ENCODE assay signal across 1 cellular context in the genomic region with DNA sequence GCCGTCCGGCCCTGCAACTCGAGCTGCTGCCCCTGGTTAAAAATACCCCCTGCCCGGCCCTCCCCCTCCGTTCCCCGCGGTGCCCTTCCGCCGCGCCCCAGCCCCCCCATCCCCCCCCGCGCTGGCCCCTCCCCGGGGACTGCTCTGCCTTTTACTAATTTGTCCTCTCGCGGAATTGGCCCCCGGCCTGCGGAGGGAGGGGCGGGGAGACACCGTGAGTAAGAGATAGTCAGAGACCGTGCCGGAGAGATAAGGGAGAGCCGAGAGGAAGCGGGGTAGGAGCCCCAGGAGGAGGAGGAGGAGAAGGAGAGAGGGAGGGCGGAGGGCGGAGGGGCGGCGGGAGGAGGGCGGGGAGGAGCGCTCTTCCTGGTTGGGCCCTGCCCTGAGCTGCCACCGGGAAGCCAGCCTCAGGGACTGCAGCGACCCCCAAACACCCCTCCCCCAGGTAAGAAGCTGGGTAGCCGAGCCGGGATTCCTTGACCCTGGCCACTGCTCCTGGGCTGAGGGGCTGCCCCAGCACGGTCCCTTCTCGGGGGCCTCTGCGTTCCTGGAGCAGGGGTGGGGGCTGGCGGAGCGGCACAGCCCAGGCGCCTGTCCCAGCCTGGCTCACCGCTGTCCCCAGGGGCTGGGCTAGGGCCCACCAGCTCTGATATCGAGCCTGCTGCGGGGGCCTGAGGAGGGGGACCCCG.
TF ChIP-seq lines count a peak whose summit lies in the region.

A gene (plus strand): TSS at position 360 of the 689 bp plus-strand sequence. CDS start 774 bp downstream, outside the sequence.

TF ChIP-seq in H1, 55 proteins besides CTCF, POLR2A, EP300 and RAD21:
- TF ChIP-seq TBP (IDR thresholded peaks at IDR 0.05; ENCODE audit: low read depth, low read length) (no peak), RBBP5 (IDR thresholded peaks at IDR 0.05; ENCODE audit: borderline replicate concordance, low read depth, low read length) (0 out of 2 replicates have a peak, but pooled peaks have one; percentile 14), GABPA (IDR thresholded peaks at IDR 0.05; ENCODE audit: borderline replicate concordance, insufficient read depth, low read length) (0 out of 2 replicates have a peak, but pooled peaks have one; percentile 49), KDM4A (IDR thresholded peaks at IDR 0.05; ENCODE audit: low read depth, low read length, severe bottlenecking) (peak; percentile 19)
TF ChIP-seq in H1: peak in this region for 3.
